ENCODE assay signal across 26 cellular contexts in genomic region chr17:42359133-42359532, GRCh38.
"Had no signal": no experiment of that assay in that cellular context is flagged by ENCODE, and none has a peak within 500 bp of the region (broad histone marks: within the 10 kb centered on the region; RNA-seq: fewer than 3 reads in every experiment).

No MANE protein-coding gene starts in this region.

- H3K36me3 ChIP-seq: breast epithelium, colonic mucosa, pancreas, transverse colon had no signal

- H3K27me3 ChIP-seq: breast epithelium, colonic mucosa, dorsolateral prefrontal cortex, esophagus muscularis mucosa, hepatocyte, left lung, neutrophil, pancreas, right atrium auricular region, spleen, transverse colon had no signal

- H3K9me3 ChIP-seq: breast epithelium, colonic mucosa, esophagus muscularis mucosa, left lung, neutrophil, pancreas, psoas muscle, right atrium auricular region, spleen, transverse colon had no signal

- H3K27ac ChIP-seq: breast epithelium, colonic mucosa, dorsolateral prefrontal cortex, esophagus muscularis mucosa, hepatocyte, pancreas, psoas muscle, right atrium auricular region, transverse colon, VCaP had no signal

- H3K27ac Mint-ChIP-seq: activated naive CD4-positive, alpha-beta T cell treated with anti-CD3 and anti-CD28 coated beads for 36 hours; mesothelial cell of epicardium; nephron had no signal

- H3K4me3 Mint-ChIP-seq: activated naive CD4-positive, alpha-beta T cell treated with anti-CD3 and anti-CD28 coated beads for 36 hours; activated T-cell treated with anti-CD3 and anti-CD28 coated beads, Interleukin-2, amount 50 U/mL, for 4 hours; mesothelial cell of epicardium; nephron had no signal

- H3K9me3 Mint-ChIP-seq: activated T-cell treated with anti-CD3 and anti-CD28 coated beads, Interleukin-2, amount 50 U/mL, for 4 hours; mesothelial cell of epicardium; nephron had no signal

- H2AFZ ChIP-seq: hepatocyte had no signal

- ATAC-seq: activated T-cell treated with anti-CD3 and anti-CD28 coated beads, Interleukin-2, amount 50 U/mL, for 4 hours; left lung; psoas muscle had no signal

- DNase-seq: activated CD4-positive, CD25-positive, alpha-beta regulatory T cell treated with anti-CD3 and anti-CD28 coated beads, Interleukin-2, amount 50 U/mL, for 72 hours; activated CD8-positive, alpha-beta memory T cell treated with anti-CD3 and anti-CD28 coated beads for 24 hours; activated CD8-positive, alpha-beta memory T cell treated with anti-CD3 and anti-CD28 coated beads, Interleukin-2, amount 50 U/mL, for 4 hours; activated effector memory CD4-positive, alpha-beta T cell treated with Interleukin-2 at 50 U/mL for 16 hours; activated naive CD4-positive, alpha-beta T cell treated with anti-CD3 and anti-CD28 coated beads for 36 hours; activated T-cell treated with anti-CD3 and anti-CD28 coated beads, Interleukin-2, amount 50 U/mL, for 4 hours; colonic mucosa; dorsolateral prefrontal cortex; glutamatergic neuron; kidney glomerular epithelial cell; left lung; pancreas; psoas muscle; spleen; stimulated activated CD4-positive, alpha-beta T cell treated with anti-CD3 and anti-CD28 coated beads, Interleukin-4, amount 100 ng/mL, for 24 hours; transverse colon had no signal

- FAIRE-seq: frontal cortex, pancreas, urothelium cell line had no signal

- H3K4me3 ChIP-seq: breast epithelium, colonic mucosa, dorsolateral prefrontal cortex, esophagus muscularis mucosa, hepatocyte, left lung, pancreas, psoas muscle, right atrium auricular region, spleen, transverse colon had no signal

- H3K4me2 ChIP-seq: hepatocyte had no signal
